ENCODE assay signal across 13 cellular contexts in the genomic region with DNA sequence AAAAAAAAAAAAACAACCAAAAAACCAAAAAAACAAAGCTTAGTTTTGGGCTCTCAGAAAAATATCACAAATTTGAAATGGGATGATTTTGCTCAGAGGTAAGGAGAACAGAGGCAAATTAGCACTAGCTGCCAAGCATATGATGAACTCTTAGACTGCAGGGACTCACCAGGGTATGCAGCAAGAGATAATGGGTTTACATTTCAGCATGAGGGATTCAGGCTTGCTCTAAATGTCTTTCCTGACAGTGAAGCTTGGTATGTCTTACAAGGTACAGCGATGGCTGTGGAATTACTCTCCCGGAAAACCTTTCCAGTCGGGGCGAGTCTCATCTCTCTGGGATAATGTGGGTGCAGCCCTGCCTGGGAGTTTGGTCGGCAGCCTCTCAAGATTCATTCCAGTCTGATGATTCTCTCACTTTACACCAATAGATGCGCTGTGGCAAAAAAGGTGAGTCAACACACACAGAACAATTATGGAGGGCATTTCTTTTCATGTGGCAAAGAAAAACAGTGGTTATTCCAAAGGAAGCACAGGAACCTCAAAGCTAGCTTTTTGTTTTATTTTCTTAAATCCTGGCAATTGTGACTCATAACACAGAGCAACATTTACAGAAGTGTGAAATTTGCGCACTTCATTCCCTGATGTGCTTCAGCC.
A peak's percentile ranks its signal among the peaks of the same experiment; 100 is the strongest.
DNase-seq lines count a peak whose midpoint lies in the region; ATAC-seq and TF ChIP-seq lines count a peak whose summit lies in the region.
"Had no signal": no experiment of that assay in that cellular context is flagged by ENCODE, and none has a peak within 500 bp of the region (broad histone marks: within the 10 kb centered on the region; RNA-seq: fewer than 3 reads in every experiment).

No MANE protein-coding gene starts in this region.

- intact Hi-C loops in stomach (cut with DNase I; ENCODE audit: low total_unique reads), result no loop called here

- H3K27me3 ChIP-seq in WERI-Rb-1 (ENCODE audit: insufficient read depth, low read depth, severe bottlenecking) (no peaks in the 10 kb centered on the region), foreskin keratinocyte (no peaks in the 10 kb centered on the region), stomach (no peaks in the 10 kb centered on the region)
- H3K27me3 ChIP-seq: gastrocnemius medialis had no signal

- H3K4me1 ChIP-seq in foreskin keratinocyte (peaks cover 44% of the 10 kb centered on the region), stomach (peaks cover 0 to 42% (median 16%) of the 10 kb centered on the region in 4 donors)

- H3K9me3 Mint-ChIP-seq in activated T-cell treated with anti-CD3 and anti-CD28 coated beads, Interleukin-2, amount 50 U/mL, for 72 hours, result no peaks in the 10 kb centered on the region
- H3K9me3 Mint-ChIP-seq: activated naive CD8-positive, alpha-beta T cell treated with anti-CD3 and anti-CD28 coated beads for 36 hours; mesothelial cell of epicardium had no signal

- H3K27me3 Mint-ChIP-seq in activated T-cell treated with anti-CD3 and anti-CD28 coated beads, Interleukin-2, amount 50 U/mL, for 72 hours (ENCODE audit: low read depth), result peaks cover 7% of the 10 kb centered on the region

- WGBS in stomach, 5 donors, result 67 to 89% (median 72%) methylated on average over 7 of the region's 7 CpGs

- peaks cover 90% of the 10 kb centered on the region for H3K36me3 ChIP-seq in WERI-Rb-1
- H3K36me3 ChIP-seq in stomach, result no peaks in the 10 kb centered on the region
- H3K36me3 ChIP-seq: gastrocnemius medialis had no signal

- H3K4me3 ChIP-seq in WERI-Rb-1 (ENCODE audit: low read depth, low read length), result no peak overlapping the region
- H3K4me3 ChIP-seq in stomach, result no peak overlapping the region
- H3K4me3 ChIP-seq: gastrocnemius medialis had no signal

- TF ChIP-seq CTCF in WERI-Rb-1 (IDR thresholded peaks at IDR 0.05; ENCODE audit: low read depth, low read length) (no peak), foreskin keratinocyte (conservative IDR thresholded peaks at IDR 0.05) (peak; percentile 7), stomach (IDR thresholded peaks at IDR 0.05) (no peak)

- H3K36me3 Mint-ChIP-seq in activated T-cell treated with anti-CD3 and anti-CD28 coated beads, Interleukin-2, amount 50 U/mL, for 72 hours (ENCODE audit: insufficient read depth in 2 of 2), result no peaks in the 10 kb centered on the region
- H3K36me3 Mint-ChIP-seq: activated naive CD8-positive, alpha-beta T cell treated with anti-CD3 and anti-CD28 coated beads for 36 hours; mesothelial cell of epicardium had no signal

- ATAC-seq in foreskin keratinocyte (peak; percentile 89), HG02610 (IDR thresholded peaks at IDR 0.05; ENCODE audit: unreplicated experiment) (no peak)
- ATAC-seq in activated T-cell treated with anti-CD3 and anti-CD28 coated beads, Interleukin-2, amount 50 U/mL, for 72 hours (replicated peaks in 1 of 2), result no peak
- ATAC-seq: gastrocnemius medialis had no signal

- TF ChIP-seq EP300 in stomach (IDR thresholded peaks at IDR 0.05), result no peak

- H3K4me1 Mint-ChIP-seq in activated T-cell treated with anti-CD3 and anti-CD28 coated beads, Interleukin-2, amount 50 U/mL, for 72 hours (ENCODE audit: low read depth), result peaks cover 11% of the 10 kb centered on the region

- peak overlapping the region; percentile 59 for H3K27ac ChIP-seq in WERI-Rb-1
- peak overlapping the region; percentile 32 for H3K27ac ChIP-seq in foreskin keratinocyte
- H3K27ac ChIP-seq in stomach, result peak overlapping the region in 3 of 5 donors; percentile 1 to 10 (median 8)
- H3K27ac ChIP-seq: gastrocnemius medialis had no signal

- no peak overlapping the region for H3K4me3 Mint-ChIP-seq in activated T-cell treated with anti-CD3 and anti-CD28 coated beads, Interleukin-2, amount 50 U/mL, for 72 hours
- H3K4me3 Mint-ChIP-seq: activated naive CD8-positive, alpha-beta T cell treated with anti-CD3 and anti-CD28 coated beads for 36 hours; mesothelial cell of epicardium had no signal

- TF ChIP-seq POLR2A in stomach (IDR thresholded peaks at IDR 0.05), result no peak

- H3K27ac Mint-ChIP-seq in activated T-cell treated with anti-CD3 and anti-CD28 coated beads, Interleukin-2, amount 50 U/mL, for 72 hours, result no peak overlapping the region
- H3K27ac Mint-ChIP-seq: activated naive CD8-positive, alpha-beta T cell treated with anti-CD3 and anti-CD28 coated beads for 36 hours; mesothelial cell of epicardium had no signal

- H3K9me3 ChIP-seq in WERI-Rb-1 (ENCODE audit: severe bottlenecking), result no peaks in the 10 kb centered on the region
- H3K9me3 ChIP-seq in stomach, result no peaks in the 10 kb centered on the region
- H3K9me3 ChIP-seq: gastrocnemius medialis had no signal

- DNase-seq in HS-27A (ENCODE audit: low read depth) (peak; percentile 1), WERI-Rb-1 (no peak), foreskin keratinocyte (peak; percentile 98 to 99), stomach (no peak), nucleus accumbens (lab: John Stamatoyannopoulos, UW) (no peak)
- no peak for DNase-seq in activated T-cell treated with anti-CD3 and anti-CD28 coated beads, Interleukin-2, amount 50 U/mL, for 72 hours
- DNase-seq: activated CD4-positive, alpha-beta T cell treated with anti-CD3 and anti-CD28 coated beads for 4 hours; activated naive CD8-positive, alpha-beta T cell treated with anti-CD3 and anti-CD28 coated beads for 36 hours; gastrocnemius medialis; NCI-H1105 treated with DMSO at 0.1 percent for 48 hours; stimulated activated CD4-positive, alpha-beta T cell treated with anti-CD3 and anti-CD28 coated beads, Interleukin-1b, Interleukin-23, amount 100 ng/mL, for 48 hours had no signal

Comparison
In these comparisons a context has a peak if more than half of its experiments do, and no peak if none do; other contexts are left out.
1. DNase-seq: peak in HS-27A (single experiment) and foreskin keratinocyte (2 of 2); none in WERI-Rb-1 (single experiment), stomach (single experiment), activated T-cell treated with anti-CD3 and anti-CD28 coated beads, Interleukin-2, amount 50 U/mL, for 72 hours (0 of 2) and nucleus accumbens (0 of 56).
2. H3K27ac ChIP-seq: peak in every context shown above with its lines; median percentile 59 in WERI-Rb-1; 32 in foreskin keratinocyte; 8 in stomach.